In the genomic region with DNA sequence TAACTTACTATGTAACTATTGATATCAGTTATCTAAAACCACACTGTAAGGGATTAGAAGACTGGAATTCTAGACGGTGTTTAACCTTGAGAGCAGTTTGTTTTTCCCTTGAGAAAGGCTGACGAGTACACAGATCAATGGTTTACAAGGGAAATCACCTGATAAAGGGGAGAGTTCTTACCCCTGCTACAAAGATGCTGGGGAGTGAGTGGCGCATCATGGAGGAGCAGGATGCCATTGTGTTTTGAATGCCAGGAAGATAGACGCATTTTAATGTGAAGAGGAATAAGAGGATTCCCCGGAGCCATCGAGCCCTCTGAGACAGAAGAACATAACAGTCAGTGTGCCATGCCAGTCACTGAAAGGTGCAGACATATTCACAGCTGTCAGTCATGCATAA, we compare ENCODE assay signal across 1 cellular context.
TF ChIP-seq lines count a peak whose summit lies in the region.

No MANE protein-coding gene starts in this region.

TF ChIP-seq in HepG2, 621 proteins besides CTCF, POLR2A, EP300 and RAD21 (continued from another document and continues in another):
- no peak for TF ChIP-seq REL (CRISPR knock-in tag; conservative IDR thresholded peaks at IDR 0.05)
- TF ChIP-seq ZSCAN31 (CRISPR knock-in tag; IDR thresholded peaks at IDR 0.05; ENCODE audit: low read depth), result no peak
- TF ChIP-seq SRSF9 (IDR thresholded peaks at IDR 0.05; ENCODE audit: borderline replicate concordance, insufficient read depth, low read depth, low read length, poor library complexity, severe bottlenecking), result no peak
- TF ChIP-seq, protein P1, sequence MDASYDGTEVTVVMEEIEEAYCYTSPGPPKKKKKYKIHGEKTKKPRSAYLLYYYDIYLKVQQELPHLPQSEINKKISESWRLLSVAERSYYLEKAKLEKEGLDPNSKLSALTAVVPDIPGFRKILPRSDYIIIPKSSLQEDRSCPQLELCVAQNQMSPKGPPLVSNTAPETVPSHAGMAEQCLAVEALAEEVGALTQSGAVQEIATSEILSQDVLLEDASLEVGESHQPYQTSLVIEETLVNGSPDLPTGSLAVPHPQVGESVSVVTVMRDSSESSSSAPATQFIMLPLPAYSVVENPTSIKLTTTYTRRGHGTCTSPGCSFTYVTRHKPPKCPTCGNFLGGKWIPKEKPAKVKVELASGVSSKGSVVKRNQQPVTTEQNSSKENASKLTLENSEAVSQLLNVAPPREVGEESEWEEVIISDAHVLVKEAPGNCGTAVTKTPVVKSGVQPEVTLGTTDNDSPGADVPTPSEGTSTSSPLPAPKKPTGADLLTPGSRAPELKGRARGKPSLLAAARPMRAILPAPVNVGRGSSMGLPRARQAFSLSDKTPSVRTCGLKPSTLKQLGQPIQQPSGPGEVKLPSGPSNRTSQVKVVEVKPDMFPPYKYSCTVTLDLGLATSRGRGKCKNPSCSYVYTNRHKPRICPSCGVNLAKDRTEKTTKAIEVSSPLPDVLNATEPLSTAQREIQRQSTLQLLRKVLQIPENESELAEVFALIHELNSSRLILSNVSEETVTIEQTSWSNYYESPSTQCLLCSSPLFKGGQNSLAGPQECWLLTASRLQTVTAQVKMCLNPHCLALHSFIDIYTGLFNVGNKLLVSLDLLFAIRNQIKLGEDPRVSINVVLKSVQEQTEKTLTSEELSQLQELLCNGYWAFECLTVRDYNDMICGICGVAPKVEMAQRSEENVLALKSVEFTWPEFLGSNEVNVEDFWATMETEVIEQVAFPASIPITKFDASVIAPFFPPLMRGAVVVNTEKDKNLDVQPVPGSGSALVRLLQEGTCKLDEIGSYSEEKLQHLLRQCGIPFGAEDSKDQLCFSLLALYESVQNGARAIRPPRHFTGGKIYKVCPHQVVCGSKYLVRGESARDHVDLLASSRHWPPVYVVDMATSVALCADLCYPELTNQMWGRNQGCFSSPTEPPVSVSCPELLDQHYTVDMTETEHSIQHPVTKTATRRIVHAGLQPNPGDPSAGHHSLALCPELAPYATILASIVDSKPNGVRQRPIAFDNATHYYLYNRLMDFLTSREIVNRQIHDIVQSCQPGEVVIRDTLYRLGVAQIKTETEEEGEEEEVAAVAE (CRISPR knock-in tag; IDR thresholded peaks at IDR 0.05; ENCODE audit: borderline replicate concordance), result no peak
- no peak for TF ChIP-seq MTA3 (CRISPR knock-in tag; IDR thresholded peaks at IDR 0.05)
- TF ChIP-seq, protein P2, sequence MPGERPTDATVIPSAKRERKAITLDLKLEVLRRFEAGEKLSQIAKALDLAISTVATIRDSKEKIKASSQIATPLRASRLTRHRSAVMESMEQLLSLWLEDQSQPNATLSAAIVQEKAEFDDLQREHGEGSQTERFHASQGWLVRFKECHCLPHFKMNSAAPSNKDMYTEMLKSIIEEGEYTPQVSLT (CRISPR knock-in tag; IDR thresholded peaks at IDR 0.05; ENCODE audit: borderline replicate concordance, low read depth), result no peak
- TF ChIP-seq GABPB1 (CRISPR knock-in tag; IDR thresholded peaks at IDR 0.05), result no peak
- TF ChIP-seq ZBTB21 (CRISPR knock-in tag; IDR thresholded peaks at IDR 0.05), result no peak
- TF ChIP-seq, protein P3, sequence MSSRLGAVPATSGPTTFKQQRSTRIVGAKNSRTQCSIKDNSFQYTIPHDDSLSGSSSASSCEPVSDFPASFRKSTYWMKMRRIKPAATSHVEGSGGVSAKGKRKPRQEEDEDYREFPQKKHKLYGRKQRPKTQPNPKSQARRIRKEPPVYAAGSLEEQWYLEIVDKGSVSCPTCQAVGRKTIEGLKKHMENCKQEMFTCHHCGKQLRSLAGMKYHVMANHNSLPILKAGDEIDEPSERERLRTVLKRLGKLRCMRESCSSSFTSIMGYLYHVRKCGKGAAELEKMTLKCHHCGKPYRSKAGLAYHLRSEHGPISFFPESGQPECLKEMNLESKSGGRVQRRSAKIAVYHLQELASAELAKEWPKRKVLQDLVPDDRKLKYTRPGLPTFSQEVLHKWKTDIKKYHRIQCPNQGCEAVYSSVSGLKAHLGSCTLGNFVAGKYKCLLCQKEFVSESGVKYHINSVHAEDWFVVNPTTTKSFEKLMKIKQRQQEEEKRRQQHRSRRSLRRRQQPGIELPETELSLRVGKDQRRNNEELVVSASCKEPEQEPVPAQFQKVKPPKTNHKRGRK (CRISPR knock-in tag; IDR thresholded peaks at IDR 0.05), result no peak
- TF ChIP-seq BHLHE40 (IDR thresholded peaks at IDR 0.05; ENCODE audit: low read length), result no peak
- peak; percentile 40; the same call in 1 of the 2 replicates for TF ChIP-seq NR2F6 (IDR thresholded peaks at IDR 0.05)
- TF ChIP-seq NR2F6 (CRISPR knock-in tag; IDR thresholded peaks at IDR 0.05), result no peak
- TF ChIP-seq ZNF501 (CRISPR knock-in tag; IDR thresholded peaks at IDR 0.05), result no peak
- no peak for TF ChIP-seq KDM5B (CRISPR knock-in tag; IDR thresholded peaks at IDR 0.05; ENCODE audit: borderline replicate concordance)
- TF ChIP-seq KDM6A (CRISPR knock-in tag; IDR thresholded peaks at IDR 0.05; ENCODE audit: low read depth), result no peak
- TF ChIP-seq, protein P4, sequence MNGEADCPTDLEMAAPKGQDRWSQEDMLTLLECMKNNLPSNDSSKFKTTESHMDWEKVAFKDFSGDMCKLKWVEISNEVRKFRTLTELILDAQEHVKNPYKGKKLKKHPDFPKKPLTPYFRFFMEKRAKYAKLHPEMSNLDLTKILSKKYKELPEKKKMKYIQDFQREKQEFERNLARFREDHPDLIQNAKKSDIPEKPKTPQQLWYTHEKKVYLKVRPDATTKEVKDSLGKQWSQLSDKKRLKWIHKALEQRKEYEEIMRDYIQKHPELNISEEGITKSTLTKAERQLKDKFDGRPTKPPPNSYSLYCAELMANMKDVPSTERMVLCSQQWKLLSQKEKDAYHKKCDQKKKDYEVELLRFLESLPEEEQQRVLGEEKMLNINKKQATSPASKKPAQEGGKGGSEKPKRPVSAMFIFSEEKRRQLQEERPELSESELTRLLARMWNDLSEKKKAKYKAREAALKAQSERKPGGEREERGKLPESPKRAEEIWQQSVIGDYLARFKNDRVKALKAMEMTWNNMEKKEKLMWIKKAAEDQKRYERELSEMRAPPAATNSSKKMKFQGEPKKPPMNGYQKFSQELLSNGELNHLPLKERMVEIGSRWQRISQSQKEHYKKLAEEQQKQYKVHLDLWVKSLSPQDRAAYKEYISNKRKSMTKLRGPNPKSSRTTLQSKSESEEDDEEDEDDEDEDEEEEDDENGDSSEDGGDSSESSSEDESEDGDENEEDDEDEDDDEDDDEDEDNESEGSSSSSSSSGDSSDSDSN (CRISPR knock-in tag; IDR thresholded peaks at IDR 0.05), result no peak
- no peak for TF ChIP-seq SIX4 (CRISPR knock-in tag; IDR thresholded peaks at IDR 0.05)
- TF ChIP-seq, protein P5, sequence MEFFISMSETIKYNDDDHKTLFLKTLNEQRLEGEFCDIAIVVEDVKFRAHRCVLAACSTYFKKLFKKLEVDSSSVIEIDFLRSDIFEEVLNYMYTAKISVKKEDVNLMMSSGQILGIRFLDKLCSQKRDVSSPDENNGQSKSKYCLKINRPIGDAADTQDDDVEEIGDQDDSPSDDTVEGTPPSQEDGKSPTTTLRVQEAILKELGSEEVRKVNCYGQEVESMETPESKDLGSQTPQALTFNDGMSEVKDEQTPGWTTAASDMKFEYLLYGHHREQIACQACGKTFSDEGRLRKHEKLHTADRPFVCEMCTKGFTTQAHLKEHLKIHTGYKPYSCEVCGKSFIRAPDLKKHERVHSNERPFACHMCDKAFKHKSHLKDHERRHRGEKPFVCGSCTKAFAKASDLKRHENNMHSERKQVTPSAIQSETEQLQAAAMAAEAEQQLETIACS (CRISPR knock-in tag; IDR thresholded peaks at IDR 0.05), result no peak
- TF ChIP-seq, protein P6, sequence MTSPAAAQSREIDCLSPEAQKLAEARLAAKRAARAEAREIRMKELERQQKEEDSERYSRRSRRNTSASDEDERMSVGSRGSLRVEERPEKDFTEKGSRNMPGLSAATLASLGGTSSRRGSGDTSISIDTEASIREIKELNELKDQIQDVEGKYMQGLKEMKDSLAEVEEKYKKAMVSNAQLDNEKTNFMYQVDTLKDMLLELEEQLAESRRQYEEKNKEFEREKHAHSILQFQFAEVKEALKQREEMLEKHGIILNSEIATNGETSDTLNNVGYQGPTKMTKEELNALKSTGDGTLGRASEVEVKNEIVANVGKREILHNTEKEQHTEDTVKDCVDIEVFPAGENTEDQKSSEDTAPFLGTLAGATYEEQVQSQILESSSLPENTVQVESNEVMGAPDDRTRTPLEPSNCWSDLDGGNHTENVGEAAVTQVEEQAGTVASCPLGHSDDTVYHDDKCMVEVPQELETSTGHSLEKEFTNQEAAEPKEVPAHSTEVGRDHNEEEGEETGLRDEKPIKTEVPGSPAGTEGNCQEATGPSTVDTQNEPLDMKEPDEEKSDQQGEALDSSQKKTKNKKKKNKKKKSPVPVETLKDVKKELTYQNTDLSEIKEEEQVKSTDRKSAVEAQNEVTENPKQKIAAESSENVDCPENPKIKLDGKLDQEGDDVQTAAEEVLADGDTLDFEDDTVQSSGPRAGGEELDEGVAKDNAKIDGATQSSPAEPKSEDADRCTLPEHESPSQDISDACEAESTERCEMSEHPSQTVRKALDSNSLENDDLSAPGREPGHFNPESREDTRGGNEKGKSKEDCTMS (CRISPR knock-in tag; conservative IDR thresholded peaks at IDR 0.05), result no peak
- no peak for TF ChIP-seq NFKBIZ (CRISPR knock-in tag; IDR thresholded peaks at IDR 0.05)
- no peak for TF ChIP-seq NFE2L2 (IDR thresholded peaks at IDR 0.05; ENCODE audit: low read length)
- TF ChIP-seq HNF4A (CRISPR knock-in tag; IDR thresholded peaks at IDR 0.05), result peak; percentile 47
- TF ChIP-seq, protein P7, sequence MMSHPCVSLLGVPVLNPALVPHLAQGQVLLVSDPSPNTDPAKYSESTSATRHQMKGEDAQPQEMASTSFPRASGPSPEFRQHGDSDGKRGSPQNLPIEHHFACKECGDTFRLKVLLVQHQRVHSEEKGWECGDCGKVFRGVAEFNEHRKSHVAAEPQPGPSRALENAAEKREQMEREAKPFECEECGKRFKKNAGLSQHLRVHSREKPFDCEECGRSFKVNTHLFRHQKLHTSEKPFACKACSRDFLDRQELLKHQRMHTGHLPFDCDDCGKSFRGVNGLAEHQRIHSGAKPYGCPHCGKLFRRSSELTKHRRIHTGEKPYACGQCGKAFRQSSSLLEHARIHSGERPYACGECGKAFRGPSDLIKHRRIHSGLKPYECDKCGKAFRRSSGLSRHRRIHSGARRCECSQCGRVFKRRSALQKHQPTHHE (CRISPR knock-in tag; IDR thresholded peaks at IDR 0.05; ENCODE audit: borderline replicate concordance), result no peak
- no peak for TF ChIP-seq ETV6 (CRISPR knock-in tag; conservative IDR thresholded peaks at IDR 0.05)
- TF ChIP-seq DNMT1 (CRISPR knock-in tag; IDR thresholded peaks at IDR 0.05), result no peak
- TF ChIP-seq, protein P8, sequence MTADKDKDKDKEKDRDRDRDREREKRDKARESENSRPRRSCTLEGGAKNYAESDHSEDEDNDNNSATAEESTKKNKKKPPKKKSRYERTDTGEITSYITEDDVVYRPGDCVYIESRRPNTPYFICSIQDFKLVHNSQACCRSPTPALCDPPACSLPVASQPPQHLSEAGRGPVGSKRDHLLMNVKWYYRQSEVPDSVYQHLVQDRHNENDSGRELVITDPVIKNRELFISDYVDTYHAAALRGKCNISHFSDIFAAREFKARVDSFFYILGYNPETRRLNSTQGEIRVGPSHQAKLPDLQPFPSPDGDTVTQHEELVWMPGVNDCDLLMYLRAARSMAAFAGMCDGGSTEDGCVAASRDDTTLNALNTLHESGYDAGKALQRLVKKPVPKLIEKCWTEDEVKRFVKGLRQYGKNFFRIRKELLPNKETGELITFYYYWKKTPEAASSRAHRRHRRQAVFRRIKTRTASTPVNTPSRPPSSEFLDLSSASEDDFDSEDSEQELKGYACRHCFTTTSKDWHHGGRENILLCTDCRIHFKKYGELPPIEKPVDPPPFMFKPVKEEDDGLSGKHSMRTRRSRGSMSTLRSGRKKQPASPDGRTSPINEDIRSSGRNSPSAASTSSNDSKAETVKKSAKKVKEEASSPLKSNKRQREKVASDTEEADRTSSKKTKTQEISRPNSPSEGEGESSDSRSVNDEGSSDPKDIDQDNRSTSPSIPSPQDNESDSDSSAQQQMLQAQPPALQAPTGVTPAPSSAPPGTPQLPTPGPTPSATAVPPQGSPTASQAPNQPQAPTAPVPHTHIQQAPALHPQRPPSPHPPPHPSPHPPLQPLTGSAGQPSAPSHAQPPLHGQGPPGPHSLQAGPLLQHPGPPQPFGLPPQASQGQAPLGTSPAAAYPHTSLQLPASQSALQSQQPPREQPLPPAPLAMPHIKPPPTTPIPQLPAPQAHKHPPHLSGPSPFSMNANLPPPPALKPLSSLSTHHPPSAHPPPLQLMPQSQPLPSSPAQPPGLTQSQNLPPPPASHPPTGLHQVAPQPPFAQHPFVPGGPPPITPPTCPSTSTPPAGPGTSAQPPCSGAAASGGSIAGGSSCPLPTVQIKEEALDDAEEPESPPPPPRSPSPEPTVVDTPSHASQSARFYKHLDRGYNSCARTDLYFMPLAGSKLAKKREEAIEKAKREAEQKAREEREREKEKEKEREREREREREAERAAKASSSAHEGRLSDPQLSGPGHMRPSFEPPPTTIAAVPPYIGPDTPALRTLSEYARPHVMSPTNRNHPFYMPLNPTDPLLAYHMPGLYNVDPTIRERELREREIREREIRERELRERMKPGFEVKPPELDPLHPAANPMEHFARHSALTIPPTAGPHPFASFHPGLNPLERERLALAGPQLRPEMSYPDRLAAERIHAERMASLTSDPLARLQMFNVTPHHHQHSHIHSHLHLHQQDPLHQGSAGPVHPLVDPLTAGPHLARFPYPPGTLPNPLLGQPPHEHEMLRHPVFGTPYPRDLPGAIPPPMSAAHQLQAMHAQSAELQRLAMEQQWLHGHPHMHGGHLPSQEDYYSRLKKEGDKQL (CRISPR knock-in tag; IDR thresholded peaks at IDR 0.05; ENCODE audit: low read depth), result peak; percentile 62; the same call in 1 of the 2 replicates
- no peak for TF ChIP-seq ETV5 (CRISPR knock-in tag; IDR thresholded peaks at IDR 0.05; ENCODE audit: borderline replicate concordance)
- TF ChIP-seq NFRKB (IDR thresholded peaks at IDR 0.05), result no peak
- no peak for TF ChIP-seq FOXP1 (IDR thresholded peaks at IDR 0.05)
- TF ChIP-seq FOXP1 (CRISPR knock-in tag; IDR thresholded peaks at IDR 0.05), result peak; percentile 84
- TF ChIP-seq PITX1 (CRISPR knock-in tag; IDR thresholded peaks at IDR 0.05), result peak; percentile 76; the same call in 1 of the 2 replicates
- TF ChIP-seq ZMYM4 (CRISPR knock-in tag; IDR thresholded peaks at IDR 0.05), result no peak; the same call in 1 of the 2 replicates
- no peak for TF ChIP-seq NR2F2 (IDR thresholded peaks at IDR 0.05; ENCODE audit: borderline replicate concordance, low read depth)
- no peak for TF ChIP-seq ZNF432 (CRISPR knock-in tag; IDR thresholded peaks at IDR 0.05; ENCODE audit: borderline replicate concordance)
- peak; percentile 51; the same call in 1 of the 2 replicates for TF ChIP-seq HOXA3 (CRISPR knock-in tag; IDR thresholded peaks at IDR 0.05)
- no peak for TF ChIP-seq MAFF (IDR thresholded peaks at IDR 0.05; ENCODE audit: low read depth, low read length)
- TF ChIP-seq TCF7 (IDR thresholded peaks at IDR 0.05; ENCODE audit: low read depth), result peak; percentile 38; the same call in 1 of the 2 replicates
